14 cellular contexts compared by ENCODE assay signal in genomic region chr12:13002301-13003097, GRCh38. TPM values are rescaled to one million over a fixed set of nuclear protein-coding genes. Genes with fewer than 3 reads are reported as not detected.
DNase-seq lines count a peak whose midpoint lies in the region; ATAC-seq and TF ChIP-seq lines count a peak whose summit lies in the region.
"Had no signal": no experiment of that assay in that cellular context is flagged by ENCODE, and none has a peak within 500 bp of the region (broad histone marks: within the 10 kb centered on the region; RNA-seq: fewer than 3 reads in every experiment).

No MANE protein-coding gene starts in this region.

- ATAC-seq in Panc1 (no peak), left ventricle myocardium superior (no peak)
- ATAC-seq: A549 had no signal

- TF ChIP-seq CTCF in Panc1 (IDR thresholded peaks at IDR 0.05) (no peak), endodermal cell (conservative IDR thresholded peaks at IDR 0.05) (no peak), progenitor cell of endocrine pancreas (IDR thresholded peaks at IDR 0.05; ENCODE audit: unreplicated experiment) (no peak), vagina (IDR thresholded peaks at IDR 0.05) (no peak)

- H3K4me3 ChIP-seq in Panc1 (ENCODE audit: low read depth in 2 of 2, low read length in 2 of 2) = no peak overlapping the region
- no peak overlapping the region for H3K4me3 ChIP-seq in endodermal cell (ENCODE audit: low read length)
- H3K4me3 ChIP-seq in vagina = no peak overlapping the region

- WGBS in endodermal cell (ENCODE audit: insufficient coverage in 1 of 2, insufficient read length in 1 of 2), 2 experiments = 96 to 99% methylated on average over 9 to 10 of the region's 10 CpGs

- DNase-seq in activated CD4-positive, alpha-beta T cell treated with anti-CD3 and anti-CD28 coated beads, Interleukin-2, amount 10 ng/mL, durations not matched to agents 24 days and 14 days = no peak
- DNase-seq in activated CD4-positive, alpha-beta T cell treated with anti-CD3 and anti-CD28 coated beads, Interleukin-2, amount 50 U/mL, for 4 hours = no peak
- DNase-seq in Panc1 (ENCODE audit: low read depth, low spot score) = no peak
- no peak for DNase-seq in endodermal cell
- no peak for DNase-seq in progenitor cell of endocrine pancreas (ENCODE audit: low spot score, unreplicated experiment)
- DNase-seq in vagina (ENCODE audit: extremely low spot score in 2 of 2) = no peak
- DNase-seq in activated gamma-delta T cell (lab: John Stamatoyannopoulos, UW) = no peak
- no peak for DNase-seq in left ventricle myocardium superior
- DNase-seq: activated effector memory CD4-positive, alpha-beta T cell treated with Interleukin-2 at 50 U/mL for 16 hours; effector CD4-positive, alpha-beta T cell; NCI-H2227 treated with DMSO at 0.1 percent for 48 hours; RPMI8226 had no signal

- no peaks in the 10 kb centered on the region for H3K36me3 Mint-ChIP-seq in activated CD4-positive, alpha-beta T cell treated with anti-CD3 and anti-CD28 coated beads, Interleukin-2, amount 10 ng/mL, durations not matched to agents 24 days and 14 days (ENCODE audit: low read depth)
- H3K36me3 Mint-ChIP-seq in endodermal cell (ENCODE audit: low read depth) (no peaks in the 10 kb centered on the region), progenitor cell of endocrine pancreas (ENCODE audit: insufficient read depth) (no peaks in the 10 kb centered on the region)

- POLR2A ChIA-PET in Panc1 (lab: Charles Lee) = no interaction called here

- H3K36me3 ChIP-seq in Panc1 (ENCODE audit: control insufficient read depth, insufficient read depth, low read length) = no peaks in the 10 kb centered on the region
- H3K36me3 ChIP-seq in endodermal cell (ENCODE audit: control insufficient read depth, insufficient read depth, low read length) = no peaks in the 10 kb centered on the region
- no peaks in the 10 kb centered on the region for H3K36me3 ChIP-seq in vagina

- H3K9ac ChIP-seq in endodermal cell (ENCODE audit: extremely low read depth, low read length, poor library complexity, severe bottlenecking) = no peak overlapping the region

- H3K27ac ChIP-seq in Panc1 (ENCODE audit: low read length) = no peak overlapping the region
- no peak overlapping the region for H3K27ac ChIP-seq in endodermal cell (ENCODE audit: low read depth, low read length)
- H3K27ac ChIP-seq in vagina = no peak overlapping the region

- CTCF ChIA-PET in Panc1 (lab: Charles Lee) = no interaction called here

- TF ChIP-seq POLR2A in vagina (IDR thresholded peaks at IDR 0.05) = no peak

- peak overlapping the region; percentile 71 for H3K4me3 Mint-ChIP-seq in activated CD4-positive, alpha-beta T cell treated with anti-CD3 and anti-CD28 coated beads, Interleukin-2, amount 10 ng/mL, durations not matched to agents 24 days and 14 days
- H3K4me3 Mint-ChIP-seq in endodermal cell (peak overlapping the region; percentile 82), progenitor cell of endocrine pancreas (ENCODE audit: low read depth) (peak overlapping the region; percentile 70)

- no peaks in the 10 kb centered on the region for H3K9me3 Mint-ChIP-seq in activated CD4-positive, alpha-beta T cell treated with anti-CD3 and anti-CD28 coated beads, Interleukin-2, amount 10 ng/mL, durations not matched to agents 24 days and 14 days
- no peaks in the 10 kb centered on the region for H3K9me3 Mint-ChIP-seq in endodermal cell
- no peaks in the 10 kb centered on the region for H3K9me3 Mint-ChIP-seq in progenitor cell of endocrine pancreas (ENCODE audit: low read depth)

- H3K4me1 Mint-ChIP-seq in activated CD4-positive, alpha-beta T cell treated with anti-CD3 and anti-CD28 coated beads, Interleukin-2, amount 10 ng/mL, durations not matched to agents 24 days and 14 days = peaks cover 27% of the 10 kb centered on the region
- H3K4me1 Mint-ChIP-seq in endodermal cell = peaks cover 20% of the 10 kb centered on the region
- H3K4me1 Mint-ChIP-seq in progenitor cell of endocrine pancreas (ENCODE audit: low read depth) = peaks cover 47% of the 10 kb centered on the region

- H3K27ac Mint-ChIP-seq in activated CD4-positive, alpha-beta T cell treated with anti-CD3 and anti-CD28 coated beads, Interleukin-2, amount 10 ng/mL, durations not matched to agents 24 days and 14 days = no peak overlapping the region
- H3K27ac Mint-ChIP-seq in endodermal cell (no peak overlapping the region), progenitor cell of endocrine pancreas (no peak overlapping the region)

- H3K9me3 ChIP-seq in Panc1 (ENCODE audit: control insufficient read depth, insufficient read depth, low read depth, low read length) = no peaks in the 10 kb centered on the region
- H3K9me3 ChIP-seq in endodermal cell (ENCODE audit: control insufficient read depth, low read length) = no peaks in the 10 kb centered on the region
- no peaks in the 10 kb centered on the region for H3K9me3 ChIP-seq in vagina
- H3K9me3 ChIP-seq: A549 had no signal

- H3K27me3 ChIP-seq in Panc1 (ENCODE audit: control insufficient read depth, insufficient read depth, low read length) (no peaks in the 10 kb centered on the region), endodermal cell (ENCODE audit: control insufficient read depth, insufficient read depth, low read length, poor library complexity, severe bottlenecking) (peaks cover 28% of the 10 kb centered on the region), vagina (no peaks in the 10 kb centered on the region)

- in situ Hi-C loops in Panc1 (cut with HindIII; ENCODE audit: low pct_unique_long_range_greater_than_20kb, low sequenced_read_pairs) = no loop called here

- TSS peak; percentile 54 for BruUV-seq in Panc1 (replicated peaks; lab: Mats Ljungman, UMichigan)

- intact Hi-C loops in activated CD4-positive, alpha-beta T cell treated with anti-CD3 and anti-CD28 coated beads, Interleukin-2, amount 10 ng/mL, durations not matched to agents 24 days and 14 days (cut with micrococcal nuclease) = loop anchor here (5.0 to 10.0 kb wide), 2 partner anchors 85 to 1362 kb away; partner anchors contain the start of gene ATF7IP
- intact Hi-C loops in Panc1 (cut with micrococcal nuclease; ENCODE audit: unreplicated experiment) (no loop called here), vagina (cut with DNase I) (loop anchor here (5.0 kb wide), 1 partner anchor 95 kb away; no protein-coding TSS in a partner anchor), left ventricle myocardium superior (cut with micrococcal nuclease) (no loop called here)

- H3K4me1 ChIP-seq in Panc1 (ENCODE audit: control insufficient read depth, insufficient read depth, low read length) (no peaks in the 10 kb centered on the region; the same call in 1 of the 2 replicates), endodermal cell (ENCODE audit: control insufficient read depth, insufficient read depth, low read length) (peaks cover 4% of the 10 kb centered on the region), vagina (peaks cover 28% of the 10 kb centered on the region)

- H3K27me3 Mint-ChIP-seq in activated CD4-positive, alpha-beta T cell treated with anti-CD3 and anti-CD28 coated beads, Interleukin-2, amount 10 ng/mL, durations not matched to agents 24 days and 14 days = peaks cover 36% of the 10 kb centered on the region
- H3K27me3 Mint-ChIP-seq in endodermal cell (ENCODE audit: insufficient read depth) (peaks cover 52% of the 10 kb centered on the region), progenitor cell of endocrine pancreas (peaks cover 25% of the 10 kb centered on the region)

RNA-seq across cellular contexts. Expression of gene HEBP1, which starts 2.4 kb away (rescaled TPM):
- 12.0 and 13.8 TPM in 2 replicates for total RNA-seq in activated CD4-positive, alpha-beta T cell treated with anti-CD3 and anti-CD28 coated beads, Interleukin-2, amount 10 ng/mL, durations not matched to agents 24 days and 14 days
- total RNA-seq in Panc1 (2021; ENCODE audit: unreplicated experiment) = 19.3 TPM
- polyA plus RNA-seq in Panc1 (2012; ENCODE audit: insufficient read length) = 20.1 TPM
- total RNA-seq in endodermal cell = 10 to 100 TPM; 27.4 to 29.1 TPM
- polyA plus RNA-seq in endodermal cell (2013, experiment 1 of 2) = 38.6 TPM
- polyA plus RNA-seq in endodermal cell (2013, experiment 2 of 2) = 38.0 TPM
- total RNA-seq in progenitor cell of endocrine pancreas = 109 and 111 TPM in 2 replicates
- 47.6 TPM for total RNA-seq in vagina
- 68.3 TPM for total RNA-seq in left ventricle myocardium superior

RNA-seq across cellular contexts. Expression of gene FAM234B, which starts 41.7 kb away (rescaled TPM):
- total RNA-seq in activated CD4-positive, alpha-beta T cell treated with anti-CD3 and anti-CD28 coated beads, Interleukin-2, amount 10 ng/mL, durations not matched to agents 24 days and 14 days = 8.6 and 9.0 TPM in 2 replicates
- 5.4 TPM for total RNA-seq in Panc1 (2021; ENCODE audit: unreplicated experiment)
- polyA plus RNA-seq in Panc1 (2012; ENCODE audit: insufficient read length) = 4.4 TPM
- total RNA-seq in endodermal cell = 10 to 100 TPM; 20.8 to 32.0 TPM
- polyA plus RNA-seq in endodermal cell (2013, experiment 1 of 2) = 21.3 TPM
- 18.6 TPM for polyA plus RNA-seq in endodermal cell (2013, experiment 2 of 2)
- 18.7 and 19.7 TPM in 2 replicates for total RNA-seq in progenitor cell of endocrine pancreas
- total RNA-seq in vagina = 11.0 TPM
- total RNA-seq in left ventricle myocardium superior = 1.8 TPM

RNA-seq across cellular contexts. Expression of gene GPRC5D, which starts 50.5 kb away (rescaled TPM):
- not detected in 2 replicates for total RNA-seq in activated CD4-positive, alpha-beta T cell treated with anti-CD3 and anti-CD28 coated beads, Interleukin-2, amount 10 ng/mL, durations not matched to agents 24 days and 14 days
- total RNA-seq in Panc1 (2021; ENCODE audit: unreplicated experiment) (not detected), endodermal cell (not detected), progenitor cell of endocrine pancreas (not detected in 2 replicates), vagina (not detected), left ventricle myocardium superior (not detected)
- 0.50 TPM for polyA plus RNA-seq in Panc1 (2012; ENCODE audit: insufficient read length)
- polyA plus RNA-seq in endodermal cell (2013, experiment 1 of 2) = not detected
- polyA plus RNA-seq in endodermal cell (2013, experiment 2 of 2) = not detected
- total RNA-seq: renal cortical epithelial cell had no signal
- polyA plus RNA-seq: A549 had no signal

Comparison
In these comparisons a context has a peak if more than half of its experiments do, and no peak if none do; other contexts are left out.
1. intact Hi-C loops: an anchor here in activated CD4-positive, alpha-beta T cell treated with anti-CD3 and anti-CD28 coated beads, Interleukin-2, amount 10 ng/mL, durations not matched to agents 24 days and 14 days (5.0 to 10.0 kb wide) and vagina (5.0 kb wide); none called in Panc1 and left ventricle myocardium superior.